ENCODE assay signal across 12 cellular contexts in the genomic region with DNA sequence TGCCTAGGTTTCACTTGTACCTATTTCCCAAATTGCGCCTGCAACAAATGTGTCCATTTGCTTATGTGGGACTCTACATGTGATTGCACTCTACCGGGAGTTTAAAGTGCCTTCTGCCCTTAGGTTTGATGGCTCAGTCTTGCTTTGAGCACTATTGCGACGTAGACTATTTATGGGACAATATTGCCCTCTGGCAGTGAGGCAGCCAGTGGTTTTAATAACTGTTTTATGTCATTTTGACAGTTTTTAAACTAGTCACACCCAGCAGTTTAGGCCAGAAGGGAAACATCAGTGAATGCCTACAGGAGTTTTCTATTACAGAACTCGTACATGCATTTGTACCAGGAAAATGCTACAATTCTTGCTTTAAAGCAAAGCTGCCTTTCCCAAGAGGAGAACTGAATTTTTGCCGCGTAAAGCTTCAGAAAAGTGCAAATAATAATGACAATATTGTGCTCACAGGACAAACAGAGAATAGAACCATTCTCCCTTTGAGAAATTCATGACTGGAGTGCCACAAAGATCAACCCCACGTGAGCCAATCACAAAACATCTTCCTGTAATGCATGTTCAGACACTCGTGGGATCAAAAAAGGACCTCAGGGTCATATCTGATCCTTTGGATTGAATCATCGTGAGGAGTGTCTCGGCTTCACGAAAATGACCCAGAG.
DNase-seq lines count a peak whose midpoint lies in the region; ATAC-seq and TF ChIP-seq lines count a peak whose summit lies in the region.
"Had no signal": no experiment of that assay in that cellular context is flagged by ENCODE, and none has a peak within 500 bp of the region (broad histone marks: within the 10 kb centered on the region; RNA-seq: fewer than 3 reads in every experiment).

No MANE protein-coding gene starts in this region.

- TF ChIP-seq POLR2A in GM18505 (IDR thresholded peaks at IDR 0.05; ENCODE audit: borderline replicate concordance, extremely low read depth, insufficient read depth, insufficient read length) = no peak

- peak; percentile 25 for DNase-seq in HT-29 (ENCODE audit: low spot score)
- DNase-seq in SK-N-DZ (ENCODE audit: low spot score) = peak; percentile 75
- DNase-seq in glutamatergic neuron = no peak
- no peak for DNase-seq in smooth muscle cell (lab: John Stamatoyannopoulos, UW; ENCODE audit: unreplicated experiment)
- DNase-seq in DMS114 treated with DMSO at 0.1 percent for 48 hours (lab: John Stamatoyannopoulos, UW; ENCODE audit: unreplicated experiment) = no peak
- DNase-seq: NCI-H187 treated with DMSO at 0.1 percent for 48 hours, right cardiac atrium had no signal

- peak overlapping the region; percentile 69 for H3K4me3 Mint-ChIP-seq in glutamatergic neuron (ENCODE audit: unreplicated experiment)
- H3K4me3 Mint-ChIP-seq: central memory CD8-positive, alpha-beta T cell had no signal

- H4K20me1 ChIP-seq in smooth muscle cell (ENCODE audit: low read depth) = no peaks in the 10 kb centered on the region

- H3K27me3 ChIP-seq in smooth muscle cell (ENCODE audit: low read depth) = no peaks in the 10 kb centered on the region

- no peaks in the 10 kb centered on the region for H3K36me3 Mint-ChIP-seq in glutamatergic neuron (ENCODE audit: unreplicated experiment)

- no peak overlapping the region for H3K27ac ChIP-seq in smooth muscle cell (ENCODE audit: low read depth)

- peaks cover 12% of the 10 kb centered on the region for H3K9me3 Mint-ChIP-seq in glutamatergic neuron (ENCODE audit: unreplicated experiment)

- peaks cover 7% of the 10 kb centered on the region for H3K27me3 Mint-ChIP-seq in glutamatergic neuron (ENCODE audit: unreplicated experiment)
- H3K27me3 Mint-ChIP-seq: central memory CD8-positive, alpha-beta T cell had no signal

- TF ChIP-seq CTCF in glutamatergic neuron (IDR thresholded peaks at IDR 0.05; ENCODE audit: partially characterized antibody, unreplicated experiment) (no peak), smooth muscle cell (IDR thresholded peaks at IDR 0.05; ENCODE audit: borderline replicate concordance, insufficient read depth, poor library complexity, severe bottlenecking) (peak; percentile 30)

- ATAC-seq in GM18505 (IDR thresholded peaks at IDR 0.05; ENCODE audit: unreplicated experiment) (no peak), HG03097 (IDR thresholded peaks at IDR 0.05; ENCODE audit: low FRiP score, unreplicated experiment) (no peak)
- ATAC-seq: right cardiac atrium, Right ventricle myocardium inferior had no signal

- no peak overlapping the region for H3K4me3 ChIP-seq in smooth muscle cell
- H3K4me3 ChIP-seq: lung had no signal

- H3K4me1 ChIP-seq in smooth muscle cell (ENCODE audit: low read depth) = no peaks in the 10 kb centered on the region

- peak overlapping the region; percentile 59 for H2AFZ ChIP-seq in smooth muscle cell (ENCODE audit: low read depth)

- no peak overlapping the region for H3K9ac ChIP-seq in smooth muscle cell (ENCODE audit: low read depth)

- H3K27ac Mint-ChIP-seq in glutamatergic neuron (ENCODE audit: unreplicated experiment) = peak overlapping the region; percentile 93

- no peaks in the 10 kb centered on the region for H3K36me3 ChIP-seq in smooth muscle cell (ENCODE audit: low read depth)

- 36% methylated on average over 12 of the region's 12 CpGs for WGBS in smooth muscle cell (ENCODE audit: low lambda C conversion rate)

- no peaks in the 10 kb centered on the region for H3K79me2 ChIP-seq in smooth muscle cell (ENCODE audit: low read depth)

- H3F3A ChIP-seq in smooth muscle cell (ENCODE audit: low read depth) = peaks cover 7% of the 10 kb centered on the region

- H3K9me3 ChIP-seq in smooth muscle cell (replicated peaks; ENCODE audit: low read depth) = no peaks in the 10 kb centered on the region

- H3K4me1 Mint-ChIP-seq in glutamatergic neuron (ENCODE audit: low read depth, unreplicated experiment) = peaks cover 32% of the 10 kb centered on the region
- H3K4me1 Mint-ChIP-seq: central memory CD8-positive, alpha-beta T cell had no signal

- peak overlapping the region; percentile 60 for H3K4me2 ChIP-seq in smooth muscle cell

Comparison
In these comparisons a context has a peak if more than half of its experiments do, and no peak if none do; other contexts are left out.
1. DNase-seq: peak in HT-29 (single experiment) and SK-N-DZ (single experiment); none in glutamatergic neuron (single experiment), smooth muscle cell (single experiment) and DMS114 treated with DMSO at 0.1 percent for 48 hours (single experiment).